In the genomic region with DNA sequence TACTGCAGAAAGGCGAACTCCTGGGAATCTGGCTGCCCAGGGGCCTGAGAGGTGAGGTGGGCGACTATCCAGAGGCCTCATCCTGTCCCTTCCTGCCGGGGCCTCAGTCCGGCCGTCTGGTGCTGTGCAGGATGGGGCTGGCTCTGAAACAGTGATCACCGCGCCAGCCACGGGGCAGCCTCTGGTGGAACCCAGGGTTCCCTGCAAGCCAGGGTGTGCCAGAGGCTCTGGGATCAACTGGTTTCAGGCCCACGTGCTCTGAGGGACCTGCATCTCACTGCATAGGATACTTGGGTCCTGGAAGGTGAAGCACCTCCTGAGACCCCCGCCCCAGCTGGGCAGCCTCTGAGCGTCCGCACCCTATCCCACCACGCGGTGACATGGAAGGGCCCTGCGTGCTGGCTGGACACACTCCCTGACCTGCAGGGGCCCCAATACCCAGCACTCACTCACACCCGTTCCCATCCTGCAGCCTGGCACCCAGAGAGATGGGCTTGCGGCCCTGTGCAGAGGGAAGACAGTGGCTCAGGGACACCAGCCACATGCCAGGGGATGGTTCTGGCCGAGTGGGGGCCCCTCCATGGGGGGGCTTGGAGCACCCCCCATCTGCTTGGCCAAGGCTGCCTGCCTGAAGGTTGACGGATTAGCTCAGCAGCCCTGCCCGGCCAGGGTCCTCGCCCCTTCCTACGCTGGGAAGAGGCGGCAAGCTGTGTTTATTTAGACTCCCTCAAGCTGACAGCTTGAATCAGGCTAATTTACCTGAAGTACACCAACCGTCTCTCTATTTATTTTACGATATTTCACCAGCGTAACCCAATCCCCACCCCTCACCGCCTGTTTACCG, we compare ENCODE assay signal across 1 cellular context.
TF ChIP-seq lines count a peak whose summit lies in the region.

No MANE protein-coding gene starts in this region.

TF ChIP-seq in HEK293T, 16 proteins besides CTCF, POLR2A, EP300 and RAD21:
- TF ChIP-seq CTBP1 (IDR thresholded peaks at IDR 0.05; ENCODE audit: borderline replicate concordance), result no peak
- TF ChIP-seq LEF1 (IDR thresholded peaks at IDR 0.05; ENCODE audit: borderline replicate concordance), result no peak
- TF ChIP-seq TARDBP (IDR thresholded peaks at IDR 0.05), result no peak
- TF ChIP-seq NFRKB (IDR thresholded peaks at IDR 0.05), result no peak
- TF ChIP-seq HDGF (IDR thresholded peaks at IDR 0.05; ENCODE audit: borderline replicate concordance), result no peak
- no peak for TF ChIP-seq ELF4 (IDR thresholded peaks at IDR 0.05)
- TF ChIP-seq, protein P1, sequence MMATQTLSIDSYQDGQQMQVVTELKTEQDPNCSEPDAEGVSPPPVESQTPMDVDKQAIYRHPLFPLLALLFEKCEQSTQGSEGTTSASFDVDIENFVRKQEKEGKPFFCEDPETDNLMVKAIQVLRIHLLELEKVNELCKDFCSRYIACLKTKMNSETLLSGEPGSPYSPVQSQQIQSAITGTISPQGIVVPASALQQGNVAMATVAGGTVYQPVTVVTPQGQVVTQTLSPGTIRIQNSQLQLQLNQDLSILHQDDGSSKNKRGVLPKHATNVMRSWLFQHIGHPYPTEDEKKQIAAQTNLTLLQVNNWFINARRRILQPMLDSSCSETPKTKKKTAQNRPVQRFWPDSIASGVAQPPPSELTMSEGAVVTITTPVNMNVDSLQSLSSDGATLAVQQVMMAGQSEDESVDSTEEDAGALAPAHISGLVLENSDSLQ (IDR thresholded peaks at IDR 0.05), result no peak
- no peak for TF ChIP-seq SUZ12 (IDR thresholded peaks at IDR 0.05)
- no peak for TF ChIP-seq L3MBTL2 (conservative IDR thresholded peaks at IDR 0.05)
- no peak for TF ChIP-seq ARNT (IDR thresholded peaks at IDR 0.05)
- TF ChIP-seq BHLHE40 (IDR thresholded peaks at IDR 0.05; ENCODE audit: borderline replicate concordance), result no peak
